8 cellular contexts compared by ENCODE assay signal in genomic region chr1:182839209-182840065, GRCh38. TPM values are rescaled to one million over a fixed set of nuclear protein-coding genes. Genes with fewer than 3 reads are reported as not detected.
DNase-seq lines count a peak whose midpoint lies in the region; ATAC-seq and TF ChIP-seq lines count a peak whose summit lies in the region.

Gene DHX9 (plus strand): TSS chr1:182839347. CDS start chr1:182842567, 3,220 bp downstream.

- peaks cover 5% of the 10 kb centered on the region for H3K4me1 ChIP-seq in ovary (ENCODE audit: insufficient read depth)
- H3K4me1 ChIP-seq in thyroid gland = peaks cover 22 to 25% of the 10 kb centered on the region in 2 donors

- peak; percentile 82 for ATAC-seq in HG02642 (IDR thresholded peaks at IDR 0.05; ENCODE audit: poor library complexity, unreplicated experiment)

- no peak for TF ChIP-seq CTCF in GM12864 (IDR thresholded peaks at IDR 0.05; ENCODE audit: low read depth, low read length, missing control alignments)
- peak; percentile 11 to 50 (median 31) for TF ChIP-seq CTCF in ovary (IDR thresholded peaks at IDR 0.05)
- peak in 3 of 6 experiments; percentile 2 to 30 (median 21) for TF ChIP-seq CTCF in thyroid gland (IDR thresholded peaks at IDR 0.05)

- H3K27me3 ChIP-seq in ovary = no peaks in the 10 kb centered on the region
- no peaks in the 10 kb centered on the region for H3K27me3 ChIP-seq in thyroid gland

- TF ChIP-seq POLR2A in ovary (IDR thresholded peaks at IDR 0.05) (peak; percentile 97), thyroid gland (IDR thresholded peaks at IDR 0.05) (peak; percentile 91 to 93)

- H3K27ac ChIP-seq in ovary (peak within 1 kb of the TSS; percentile 84 to 93), thyroid gland (peak within 1 kb of the TSS; percentile 87 to 94 (median 93))

- H3K27ac Mint-ChIP-seq in activated naive CD8-positive, alpha-beta T cell treated with anti-CD3 and anti-CD28 coated beads for 36 hours = peak within 1 kb of the TSS; percentile 94

- intact Hi-C loops in head of caudate nucleus (cut with DNase I) = loop anchor here (10.0 kb wide), 1 partner anchor 55 kb away; the partner anchor contains the start of gene NPL
- intact Hi-C loops in ovary (cut with DNase I) = no loop called here
- intact Hi-C loops in thyroid gland (cut with DNase I) = no loop called here

- no peak for TF ChIP-seq EP300 in ovary (IDR thresholded peaks at IDR 0.05)

- H3K4me1 Mint-ChIP-seq in activated naive CD8-positive, alpha-beta T cell treated with anti-CD3 and anti-CD28 coated beads for 36 hours = peaks cover 36% of the 10 kb centered on the region

- peaks cover 40% of the 10 kb centered on the region for H3K36me3 Mint-ChIP-seq in activated naive CD8-positive, alpha-beta T cell treated with anti-CD3 and anti-CD28 coated beads for 36 hours

- no peaks in the 10 kb centered on the region for H3K36me3 ChIP-seq in ovary
- H3K36me3 ChIP-seq in thyroid gland = peaks cover 0 to 6% of the 10 kb centered on the region in 2 donors

- 1% methylated on average over 48 to 92 of the region's 92 CpGs for WGBS in ovary, 3 donors
- WGBS in thyroid gland, 2 donors = 0 to 2% methylated on average over 36 to 55 of the region's 92 CpGs

- no peaks in the 10 kb centered on the region for H3K9me3 Mint-ChIP-seq in activated naive CD8-positive, alpha-beta T cell treated with anti-CD3 and anti-CD28 coated beads for 36 hours

- H3K4me3 Mint-ChIP-seq in activated naive CD8-positive, alpha-beta T cell treated with anti-CD3 and anti-CD28 coated beads for 36 hours = peak within 1 kb of the TSS; percentile 92

- H3K9me3 ChIP-seq in ovary = no peaks in the 10 kb centered on the region
- H3K9me3 ChIP-seq in thyroid gland = no peaks in the 10 kb centered on the region

- H3K4me3 ChIP-seq in GM12864 (ENCODE audit: low read depth, low read length) (peak within 1 kb of the TSS; percentile 96), ovary (peak within 1 kb of the TSS; percentile 76), thyroid gland (replicated peaks in 1 of 3) (peak within 1 kb of the TSS; percentile 31 to 85 (median 59))

- DNase-seq in GM12864 (ENCODE audit: low read depth) (peak; percentile 55), NCI-H1105 (lab: John Stamatoyannopoulos, UW) (peak; percentile 93), SKM-1 treated with dmso at 0.1 percent for 144 hours (lab: John Stamatoyannopoulos, UW; ENCODE audit: unreplicated experiment) (peak; percentile 95), head of caudate nucleus (peak; percentile 88 to 97 (median 94)), ovary (peak; percentile 92 to 97 (median 97)), thyroid gland (peak; percentile 94 to 95)
- DNase-seq in activated naive CD8-positive, alpha-beta T cell treated with anti-CD3 and anti-CD28 coated beads for 36 hours = peak; percentile 95

- H3K27me3 Mint-ChIP-seq in activated naive CD8-positive, alpha-beta T cell treated with anti-CD3 and anti-CD28 coated beads for 36 hours = no peaks in the 10 kb centered on the region

RNA-seq across cellular contexts. Expression of gene DHX9, which starts in this region (rescaled TPM):
- total RNA-seq in activated naive CD8-positive, alpha-beta T cell treated with anti-CD3 and anti-CD28 coated beads for 36 hours = 100 to 1,000 TPM; 310 to 318 TPM
- total RNA-seq in ovary = 100 to 1,000 TPM in 5 of 7 donors, 10 to 100 TPM in 2; 70.6 to 168 (median 140) TPM
- 10 to 100 TPM; 81.5 to 98.0 TPM for polyA plus RNA-seq in ovary
- 100 to 1,000 TPM; 103 to 172 (median 144) TPM for total RNA-seq in thyroid gland

Comparison
In these comparisons a context has a peak if more than half of its experiments do, and no peak if none do; other contexts are left out.
1. Peak in every context shown above with its lines: DNase-seq, ATAC-seq, H3K4me3 ChIP-seq and H3K27ac ChIP-seq.